In the genomic region with DNA sequence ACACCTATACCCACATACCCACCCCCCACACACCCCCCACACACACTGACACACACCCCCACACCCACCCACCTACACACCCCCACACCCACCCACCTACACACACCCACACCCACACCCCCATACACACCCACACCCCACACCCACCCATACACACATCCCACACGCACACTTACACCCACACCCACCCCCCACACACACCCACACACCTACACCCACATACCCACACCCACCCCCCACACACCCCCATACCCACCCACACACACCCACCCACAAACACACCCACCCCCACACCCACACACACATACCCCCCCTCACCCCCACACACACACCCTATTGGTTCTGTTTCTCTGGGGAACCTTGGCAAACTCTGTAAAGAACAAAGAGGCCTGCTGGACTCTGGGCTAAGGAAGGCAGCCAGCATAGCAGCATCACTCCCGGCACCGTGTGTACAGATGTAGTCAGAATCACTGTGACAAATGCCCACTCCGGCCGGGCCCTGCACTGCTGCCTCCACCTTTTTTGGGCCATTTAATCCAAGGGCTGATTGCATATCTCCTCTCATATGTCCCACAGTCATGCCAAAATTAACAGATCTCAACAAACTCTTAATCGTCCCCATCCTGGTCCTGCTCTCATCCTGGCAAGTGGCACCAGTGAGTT, we compare ENCODE assay signal across 22 cellular contexts. TPM values are rescaled to one million over a fixed set of nuclear protein-coding genes. Genes with fewer than 3 reads are reported as not detected.
DNase-seq lines count a peak whose midpoint lies in the region; ATAC-seq and TF ChIP-seq lines count a peak whose summit lies in the region.
"Had no signal": no experiment of that assay in that cellular context is flagged by ENCODE, and none has a peak within 500 bp of the region (broad histone marks: within the 10 kb centered on the region; RNA-seq: fewer than 3 reads in every experiment).

No MANE protein-coding gene starts in this region.

- no peak overlapping the region for H3K4me3 ChIP-seq in right atrium auricular region
- H3K4me3 ChIP-seq: adrenal gland, cardiac muscle cell, gastroesophageal sphincter, tibial artery had no signal

- in situ Hi-C loops in GM13976 (cut with MboI; ENCODE audit: low sequenced_read_pairs, unreplicated experiment) = no loop called here
- in situ Hi-C loops in GM13977 (cut with MboI; ENCODE audit: low pct_unique_long_range_greater_than_20kb, low sequenced_read_pairs, unreplicated experiment) = no loop called here

- no peaks in the 10 kb centered on the region for H3K9me3 ChIP-seq in right atrium auricular region
- H3K9me3 ChIP-seq: adrenal gland, gastroesophageal sphincter, tibial artery had no signal

- peaks cover 5% of the 10 kb centered on the region for H3K9me3 Mint-ChIP-seq in activated T-helper 2 cell treated with anti-CD3 and anti-CD28 coated beads, Interferon-gamma antibody, Interleukin-2, Interleukin-4, amounts not matched to agents 10 μg/mL and 5 μg/mL and 100 μg/mL, durations not matched to agents 14 hours and 24 hours and 36 hours
- H3K9me3 Mint-ChIP-seq in stimulated activated effector memory CD8-positive, alpha-beta T cell treated with anti-CD3 and anti-CD28 coated beads, Interleukin-12 subunit alpha, Interleukin-12 subunit beta, amount 100 ng/mL, for 72 hours = no peaks in the 10 kb centered on the region
- H3K9me3 Mint-ChIP-seq: CD4-positive, alpha-beta memory T cell; IgD-negative memory B cell; stimulated activated naive B cell treated with anti-CD40 and anti-IgM and Interleukin-4, amounts not matched to agents 10 μg/mL and 1 μg/mL and 100 μg/mL, for 72 hours had no signal

- DNase-seq in activated effector memory CD4-positive, alpha-beta T cell treated with anti-CD3 and anti-CD28 coated beads, Interleukin-2, amount 50 U/mL, for 16 hours = peak; percentile 33
- DNase-seq in activated effector memory CD4-positive, alpha-beta T cell treated with Interleukin-2 at 50 U/mL for 16 hours = no peak
- DNase-seq in activated T-helper 2 cell treated with anti-CD3 and anti-CD28 coated beads, Interferon-gamma antibody, Interleukin-2, Interleukin-4, amounts not matched to agents 10 μg/mL and 5 μg/mL and 100 μg/mL, durations not matched to agents 14 hours and 24 hours and 36 hours (ENCODE audit: low spot score) = no peak
- DNase-seq in right atrium auricular region (ENCODE audit: low spot score) (no peak), GM13976 (ENCODE audit: low spot score) (no peak), GM13977 (ENCODE audit: low spot score) (no peak)
- DNase-seq in stimulated activated effector memory CD8-positive, alpha-beta T cell treated with anti-CD3 and anti-CD28 coated beads, Interleukin-12 subunit alpha, Interleukin-12 subunit beta, amount 100 ng/mL, for 72 hours (ENCODE audit: low spot score in 2 of 2) = no peak
- DNase-seq: activated CD4-positive, alpha-beta T cell treated with anti-CD3 and anti-CD28 coated beads for 1 hour; adrenal gland; CD4-positive, alpha-beta memory T cell; DMS153; MV-4-11; NCI-H2081; stimulated activated naive B cell treated with anti-CD40 and anti-IgM and Interleukin-4, amounts not matched to agents 10 μg/mL and 1 μg/mL and 100 μg/mL, for 72 hours; SW 1271 had no signal

- H3K27ac Mint-ChIP-seq in activated T-helper 2 cell treated with anti-CD3 and anti-CD28 coated beads, Interferon-gamma antibody, Interleukin-2, Interleukin-4, amounts not matched to agents 10 μg/mL and 5 μg/mL and 100 μg/mL, durations not matched to agents 14 hours and 24 hours and 36 hours = peak overlapping the region; percentile 57
- peak overlapping the region; percentile 46 for H3K27ac Mint-ChIP-seq in stimulated activated effector memory CD8-positive, alpha-beta T cell treated with anti-CD3 and anti-CD28 coated beads, Interleukin-12 subunit alpha, Interleukin-12 subunit beta, amount 100 ng/mL, for 72 hours
- H3K27ac Mint-ChIP-seq: IgD-negative memory B cell had no signal

- H3K4me1 Mint-ChIP-seq in activated T-helper 2 cell treated with anti-CD3 and anti-CD28 coated beads, Interferon-gamma antibody, Interleukin-2, Interleukin-4, amounts not matched to agents 10 μg/mL and 5 μg/mL and 100 μg/mL, durations not matched to agents 14 hours and 24 hours and 36 hours (ENCODE audit: low read depth) = no peaks in the 10 kb centered on the region
- no peaks in the 10 kb centered on the region for H3K4me1 Mint-ChIP-seq in stimulated activated effector memory CD8-positive, alpha-beta T cell treated with anti-CD3 and anti-CD28 coated beads, Interleukin-12 subunit alpha, Interleukin-12 subunit beta, amount 100 ng/mL, for 72 hours
- H3K4me1 Mint-ChIP-seq: CD4-positive, alpha-beta memory T cell; stimulated activated naive B cell treated with anti-CD40 and anti-IgM and Interleukin-4, amounts not matched to agents 10 μg/mL and 1 μg/mL and 100 μg/mL, for 72 hours had no signal

- TF ChIP-seq CTCF in right atrium auricular region (IDR thresholded peaks at IDR 0.05) (no peak), GM13976 (IDR thresholded peaks at IDR 0.05; ENCODE audit: borderline replicate concordance, control extremely low read depth, extremely low read depth, insufficient read depth, missing control alignments) (no peak), GM13977 (IDR thresholded peaks at IDR 0.05; ENCODE audit: extremely low read depth, insufficient read depth, missing control alignments) (no peak)

- H3K36me3 Mint-ChIP-seq in activated T-helper 2 cell treated with anti-CD3 and anti-CD28 coated beads, Interferon-gamma antibody, Interleukin-2, Interleukin-4, amounts not matched to agents 10 μg/mL and 5 μg/mL and 100 μg/mL, durations not matched to agents 14 hours and 24 hours and 36 hours (ENCODE audit: low read depth) = no peaks in the 10 kb centered on the region
- peaks cover 20% of the 10 kb centered on the region for H3K36me3 Mint-ChIP-seq in stimulated activated effector memory CD8-positive, alpha-beta T cell treated with anti-CD3 and anti-CD28 coated beads, Interleukin-12 subunit alpha, Interleukin-12 subunit beta, amount 100 ng/mL, for 72 hours
- H3K36me3 Mint-ChIP-seq: CD4-positive, alpha-beta memory T cell; stimulated activated naive B cell treated with anti-CD40 and anti-IgM and Interleukin-4, amounts not matched to agents 10 μg/mL and 1 μg/mL and 100 μg/mL, for 72 hours had no signal

- H3K27me3 Mint-ChIP-seq in activated T-helper 2 cell treated with anti-CD3 and anti-CD28 coated beads, Interferon-gamma antibody, Interleukin-2, Interleukin-4, amounts not matched to agents 10 μg/mL and 5 μg/mL and 100 μg/mL, durations not matched to agents 14 hours and 24 hours and 36 hours (ENCODE audit: low read depth) = no peaks in the 10 kb centered on the region

- H3K27me3 ChIP-seq in right atrium auricular region = no peaks in the 10 kb centered on the region
- H3K27me3 ChIP-seq: adrenal gland, cardiac muscle cell, gastroesophageal sphincter had no signal

- no peaks in the 10 kb centered on the region for H3K36me3 ChIP-seq in right atrium auricular region
- H3K36me3 ChIP-seq: adrenal gland, cardiac muscle cell, gastroesophageal sphincter, tibial artery had no signal

- peak; percentile 48 for ATAC-seq in stimulated activated effector memory CD8-positive, alpha-beta T cell treated with anti-CD3 and anti-CD28 coated beads, Interleukin-12 subunit alpha, Interleukin-12 subunit beta, amount 100 ng/mL, for 72 hours
- ATAC-seq in HG02588 (IDR thresholded peaks at IDR 0.05; ENCODE audit: unreplicated experiment) = no peak
- ATAC-seq: gastroesophageal sphincter had no signal

- H3K4me1 ChIP-seq in right atrium auricular region = peaks cover 0 to 33% of the 10 kb centered on the region in 2 donors
- H3K4me1 ChIP-seq: adrenal gland, tibial artery had no signal

- H3K27ac ChIP-seq in right atrium auricular region = peak overlapping the region; percentile 31
- H3K27ac ChIP-seq: adrenal gland, cardiac muscle cell, gastroesophageal sphincter, tibial artery had no signal

- intact Hi-C loops in activated T-helper 2 cell treated with anti-CD3 and anti-CD28 coated beads, Interferon-gamma antibody, Interleukin-2, Interleukin-4, amounts not matched to agents 10 μg/mL and 5 μg/mL and 100 μg/mL, durations not matched to agents 14 hours and 24 hours and 36 hours (cut with micrococcal nuclease) = no loop called here

- H3K4me3 Mint-ChIP-seq in activated T-helper 2 cell treated with anti-CD3 and anti-CD28 coated beads, Interferon-gamma antibody, Interleukin-2, Interleukin-4, amounts not matched to agents 10 μg/mL and 5 μg/mL and 100 μg/mL, durations not matched to agents 14 hours and 24 hours and 36 hours (ENCODE audit: low read depth) = no peak overlapping the region
- no peak overlapping the region for H3K4me3 Mint-ChIP-seq in stimulated activated effector memory CD8-positive, alpha-beta T cell treated with anti-CD3 and anti-CD28 coated beads, Interleukin-12 subunit alpha, Interleukin-12 subunit beta, amount 100 ng/mL, for 72 hours
- H3K4me3 Mint-ChIP-seq: CD4-positive, alpha-beta memory T cell; stimulated activated naive B cell treated with anti-CD40 and anti-IgM and Interleukin-4, amounts not matched to agents 10 μg/mL and 1 μg/mL and 100 μg/mL, for 72 hours had no signal

RNA-seq across cellular contexts. Expression of a gene that starts 42.3 kb away (rescaled TPM):
- total RNA-seq in activated T-helper 2 cell treated with anti-CD3 and anti-CD28 coated beads, Interferon-gamma antibody, Interleukin-2, Interleukin-4, amounts not matched to agents 10 μg/mL and 5 μg/mL and 100 μg/mL, durations not matched to agents 14 hours and 24 hours and 36 hours = not detected in 2 replicates
- total RNA-seq in right atrium auricular region = 1 to 10 TPM; 5.7 to 6.8 TPM
- total RNA-seq: epithelial cell of proximal tubule, NCI-H460 had no signal
